ENCODE assay signal across 22 cellular contexts in genomic region chr6:157987788-157988699, GRCh38. TPM values are rescaled to one million over a fixed set of nuclear protein-coding genes. Genes with fewer than 3 reads are reported as not detected.
DNase-seq lines count a peak whose midpoint lies in the region; ATAC-seq and TF ChIP-seq lines count a peak whose summit lies in the region.
"Had no signal": no experiment of that assay in that cellular context is flagged by ENCODE, and none has a peak within 500 bp of the region (broad histone marks: within the 10 kb centered on the region; RNA-seq: fewer than 3 reads in every experiment).

No MANE protein-coding gene starts in this region.

- no peak overlapping the region for H3K4me3 Mint-ChIP-seq in activated CD8-positive, alpha-beta T cell treated with anti-CD3 and anti-CD28 coated beads, Interleukin-2, amount 10 ng/mL, durations not matched to agents 7 days and 5 days
- no peak overlapping the region for H3K4me3 Mint-ChIP-seq in activated CD8-positive, alpha-beta T cell treated with anti-CD3 and anti-CD28 coated beads for 36 hours
- H3K4me3 Mint-ChIP-seq: CD4-positive, CD25-positive, alpha-beta regulatory T cell had no signal

- H3K36me3 Mint-ChIP-seq in activated CD8-positive, alpha-beta T cell treated with anti-CD3 and anti-CD28 coated beads, Interleukin-2, amount 10 ng/mL, durations not matched to agents 7 days and 5 days (ENCODE audit: low read depth), result peaks cover 4% of the 10 kb centered on the region
- peaks cover 6% of the 10 kb centered on the region for H3K36me3 Mint-ChIP-seq in activated CD8-positive, alpha-beta T cell treated with anti-CD3 and anti-CD28 coated beads for 36 hours (ENCODE audit: low read depth)
- H3K36me3 Mint-ChIP-seq: CD4-positive, CD25-positive, alpha-beta regulatory T cell had no signal

- POLR2A ChIA-PET in activated CD8-positive, alpha-beta T cell treated with anti-CD3 and anti-CD28 coated beads, Interleukin-2, amount 10 ng/mL, durations not matched to agents 7 days and 5 days (lab: Charles Lee), result interaction anchor here (2.2 kb wide), 1 partner anchor 15 kb away, joined by 6 read pairs; no protein-coding TSS in a partner anchor
- POLR2A ChIA-PET in activated CD8-positive, alpha-beta T cell treated with anti-CD3 and anti-CD28 coated beads for 36 hours (lab: Charles Lee), result no interaction called here

- H3K4me1 Mint-ChIP-seq in activated CD8-positive, alpha-beta T cell treated with anti-CD3 and anti-CD28 coated beads, Interleukin-2, amount 10 ng/mL, durations not matched to agents 7 days and 5 days (ENCODE audit: low read depth), result peaks cover 67% of the 10 kb centered on the region
- peaks cover 51% of the 10 kb centered on the region for H3K4me1 Mint-ChIP-seq in activated CD8-positive, alpha-beta T cell treated with anti-CD3 and anti-CD28 coated beads for 36 hours (ENCODE audit: low read depth)

- H3K27me3 Mint-ChIP-seq in activated CD8-positive, alpha-beta T cell treated with anti-CD3 and anti-CD28 coated beads, Interleukin-2, amount 10 ng/mL, durations not matched to agents 7 days and 5 days (ENCODE audit: low read depth), result no peaks in the 10 kb centered on the region
- H3K27me3 Mint-ChIP-seq in activated CD8-positive, alpha-beta T cell treated with anti-CD3 and anti-CD28 coated beads for 36 hours, result no peaks in the 10 kb centered on the region
- H3K27me3 Mint-ChIP-seq: CD4-positive, CD25-positive, alpha-beta regulatory T cell had no signal

- no peak for DNase-seq in activated CD8-positive, alpha-beta T cell treated with anti-CD3 and anti-CD28 coated beads, Interleukin-2, amount 10 ng/mL, durations not matched to agents 7 days and 5 days
- no peak for DNase-seq in activated CD8-positive, alpha-beta T cell treated with anti-CD3 and anti-CD28 coated beads for 36 hours
- peak; percentile 5 for DNase-seq in medulla oblongata (ENCODE audit: extremely low spot score)
- no peak for DNase-seq in substantia nigra (lab: John Stamatoyannopoulos, UW)
- no peak for DNase-seq in NCI-H82 treated with DMSO at 0.1 percent for 48 hours (lab: John Stamatoyannopoulos, UW; ENCODE audit: unreplicated experiment)
- DNase-seq in SKM-1 treated with dmso at 0.1 percent for 144 hours (lab: John Stamatoyannopoulos, UW; ENCODE audit: unreplicated experiment), result no peak
- DNase-seq in DMS153 (lab: John Stamatoyannopoulos, UW), result no peak
- DNase-seq: activated CD4-positive, CD25-positive, alpha-beta regulatory T cell treated with anti-CD3 and anti-CD28 coated beads, Interleukin-2, amount 50 U/mL, for 72 hours; activated CD8-positive, alpha-beta memory T cell treated with anti-CD3 and anti-CD28 coated beads, Interleukin-2, amount 50 U/mL, for 48 hours; activated naive CD4-positive, alpha-beta T cell; CD4-positive, CD25-positive, alpha-beta regulatory T cell; Karpas-422; kidney; NCI-H1417; NK-92 treated with Interleukin-12 subunit alpha and Interleukin-12 subunit beta, amount 100 ng/mL, for 24 hours; stimulated activated CD4-positive, alpha-beta T cell treated with anti-CD3 and anti-CD28 coated beads, Interleukin-12 subunit alpha, Interleukin-12 subunit beta, amount 100 ng/mL, for 4 hours; stimulated activated naive CD4-positive, alpha-beta T cell treated with Interleukin-2 at 50 U/mL for 16 hours; T-helper 2 cell; uterus had no signal

- ATAC-seq in activated CD8-positive, alpha-beta T cell treated with anti-CD3 and anti-CD28 coated beads, Interleukin-2, amount 10 ng/mL, durations not matched to agents 7 days and 5 days, result no peak
- ATAC-seq in activated CD8-positive, alpha-beta T cell treated with anti-CD3 and anti-CD28 coated beads for 36 hours, result no peak
- ATAC-seq: GM12878, pancreas had no signal

- CTCF ChIA-PET in activated CD8-positive, alpha-beta T cell treated with anti-CD3 and anti-CD28 coated beads, Interleukin-2, amount 10 ng/mL, durations not matched to agents 7 days and 5 days (lab: Charles Lee), result interaction anchor here (1.1 kb wide), 1 partner anchor 12 kb away, joined by 3 read pairs; no protein-coding TSS in a partner anchor
- CTCF ChIA-PET in activated CD8-positive, alpha-beta T cell treated with anti-CD3 and anti-CD28 coated beads for 36 hours (lab: Charles Lee), result interaction anchor here (2.6 kb wide), 1 partner anchor 38 kb away, joined by 8 read pairs; no protein-coding TSS in a partner anchor

- H3K9me3 Mint-ChIP-seq in activated CD8-positive, alpha-beta T cell treated with anti-CD3 and anti-CD28 coated beads, Interleukin-2, amount 10 ng/mL, durations not matched to agents 7 days and 5 days (ENCODE audit: insufficient read depth), result no peaks in the 10 kb centered on the region
- no peaks in the 10 kb centered on the region for H3K9me3 Mint-ChIP-seq in activated CD8-positive, alpha-beta T cell treated with anti-CD3 and anti-CD28 coated beads for 36 hours

- peak overlapping the region; percentile 39 for H3K27ac Mint-ChIP-seq in activated CD8-positive, alpha-beta T cell treated with anti-CD3 and anti-CD28 coated beads, Interleukin-2, amount 10 ng/mL, durations not matched to agents 7 days and 5 days
- H3K27ac Mint-ChIP-seq in activated CD8-positive, alpha-beta T cell treated with anti-CD3 and anti-CD28 coated beads for 36 hours, result no peak overlapping the region
- H3K27ac Mint-ChIP-seq: CD4-positive, CD25-positive, alpha-beta regulatory T cell had no signal

- no peak for TF ChIP-seq CTCF in activated CD8-positive, alpha-beta T cell treated with anti-CD3 and anti-CD28 coated beads for 36 hours (IDR thresholded peaks at IDR 0.05)
- no peak for TF ChIP-seq CTCF in VCaP (conservative IDR thresholded peaks at IDR 0.05)

- intact Hi-C loops in activated CD8-positive, alpha-beta T cell treated with anti-CD3 and anti-CD28 coated beads for 36 hours (cut with micrococcal nuclease), result no loop called here

- H3K27ac ChIP-seq in VCaP (peak overlapping the region; percentile 94), substantia nigra (ENCODE audit: low read depth, low read length, poor library complexity, severe bottlenecking) (peak overlapping the region; percentile 90)

RNA-seq across cellular contexts. Expression of gene SYNJ2, which starts 6.4 kb away (rescaled TPM):
- total RNA-seq in activated CD8-positive, alpha-beta T cell treated with anti-CD3 and anti-CD28 coated beads, Interleukin-2, amount 10 ng/mL, durations not matched to agents 7 days and 5 days, result 10 to 100 TPM; 38.2 to 38.5 TPM
- total RNA-seq in activated CD8-positive, alpha-beta T cell treated with anti-CD3 and anti-CD28 coated beads for 36 hours, result 10 to 100 TPM; 27.7 to 28.5 TPM
